In the genomic region with DNA sequence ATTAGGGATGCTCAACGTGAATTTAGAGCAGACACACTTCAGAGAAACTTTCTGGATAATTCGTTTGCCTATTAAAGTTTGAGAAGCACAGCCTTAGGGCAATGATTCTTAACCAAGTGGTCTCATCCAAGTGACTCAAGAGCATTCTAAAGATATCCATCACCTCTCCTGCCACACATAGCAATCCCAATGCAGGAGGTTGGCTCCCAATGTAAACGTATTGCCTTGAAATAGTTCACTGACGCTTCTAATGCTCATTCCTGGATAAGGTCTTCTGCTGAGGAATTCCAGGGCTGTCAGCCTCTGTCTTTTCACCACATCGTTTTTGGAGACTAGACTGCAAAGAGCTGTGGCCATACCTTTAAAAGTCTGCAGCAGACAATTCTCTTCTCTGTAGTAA, we compare ENCODE assay signal across 22 cellular contexts.
"Had no signal": no experiment of that assay in that cellular context is flagged by ENCODE, and none has a peak within 500 bp of the region (broad histone marks: within the 10 kb centered on the region; RNA-seq: fewer than 3 reads in every experiment).

No MANE protein-coding gene starts in this region.

- H3K27ac ChIP-seq: SJCRH30 had no signal

- H3K4me3 ChIP-seq: MG63, SJCRH30 had no signal

- H3K36me3 ChIP-seq: MG63, SJCRH30 had no signal

- DNase-seq: IMR-90, Karpas-422, KG1, MG63, NCI-H1092, NCI-H1105 treated with DMSO at 0.1 percent for 48 hours, NCI-H1417 treated with DMSO at 0.1 percent for 48 hours, NCI-H146, NCI-H1694 treated with DMSO at 0.1 percent for 48 hours, NCI-H1930, NCI-H2081, NCI-H2107, NCI-H2227 treated with DMSO at 0.1 percent for 48 hours, NCI-H524, NCI-H526 treated with DMSO at 0.1 percent for 48 hours, NCI-H748 treated with DMSO at 0.1 percent for 48 hours, SHP77 treated with DMSO at 0.1 percent for 48 hours, SJCRH30 had no signal

- H3K9me3 ChIP-seq: MG63, SJCRH30 had no signal

- H3K27me3 ChIP-seq: MG63, SJCRH30 had no signal

- ATAC-seq: HepG2, Panc1, Right ventricle myocardium inferior, SK-N-SH treated with all-trans-retinoic acid at 6 μM for 48 hours had no signal
